Comparison of ENCODE assay signal across 8 cellular contexts in the genomic region with DNA sequence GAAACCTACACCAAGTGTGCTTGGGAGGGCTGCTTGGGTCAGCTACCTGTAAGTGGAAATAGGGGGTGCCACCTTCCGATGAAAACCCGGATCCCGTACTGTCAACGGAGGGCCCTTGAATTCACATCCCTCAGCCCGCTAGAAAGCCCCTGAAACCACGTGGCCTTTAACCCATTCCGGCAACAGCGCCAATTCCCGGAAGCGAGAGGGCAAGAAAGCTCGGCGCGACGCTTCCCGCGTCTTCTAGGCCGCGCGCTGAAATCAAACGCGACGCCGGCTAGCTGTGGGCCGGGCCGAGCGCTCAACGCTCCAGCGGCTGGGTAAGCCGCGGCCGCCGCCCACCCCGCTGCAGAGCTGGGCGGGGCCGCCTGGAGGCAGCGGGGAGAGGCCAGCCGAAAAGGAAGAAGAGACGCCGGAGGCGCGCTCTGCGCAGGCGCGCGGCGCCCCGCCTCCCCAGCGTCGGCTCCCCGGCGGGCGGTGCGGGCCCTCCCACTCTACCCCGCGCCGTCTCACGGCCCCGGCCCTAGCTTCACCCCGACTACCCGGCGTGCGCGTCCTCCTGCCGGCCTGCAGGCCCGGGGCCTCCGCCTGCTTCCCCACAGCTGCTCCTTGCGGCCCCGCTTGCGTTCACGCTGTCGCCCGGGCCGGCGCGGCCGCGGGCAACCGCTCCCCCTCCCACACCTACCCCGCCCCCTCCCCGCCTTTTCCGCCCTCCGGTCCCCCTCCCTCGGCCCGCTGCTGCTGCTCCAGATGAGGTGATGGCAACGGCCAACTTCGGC. TPM values are rescaled to one million over a fixed set of nuclear protein-coding genes. Genes with fewer than 3 reads are reported as not detected.
A peak's percentile ranks its signal among the peaks of the same experiment; 100 is the strongest.
DNase-seq lines count a peak whose midpoint lies in the region; ATAC-seq, FAIRE-seq and TF ChIP-seq lines count a peak whose summit lies in the region.

A gene (plus strand): TSS at position 492 of the 779 bp plus-strand sequence. CDS start 267 bp downstream, at position 759.

- peak within 1 kb of the TSS; percentile 98 for H3K27ac Mint-ChIP-seq in activated T-helper 17 cell treated with anti-CD3 and anti-CD28 coated beads, Interleukin-2, amount 50 U/mL, for 72 hours
- H3K27ac Mint-ChIP-seq in naive thymus-derived CD8-positive, alpha-beta T cell = peak within 1 kb of the TSS; percentile 93 to 99 (median 99)
- peak within 1 kb of the TSS; percentile 97 for H3K27ac Mint-ChIP-seq in stimulated activated naive B cell treated with anti-CD40 and anti-IgM and Interleukin-4, amounts not matched to agents 10 μg/mL and 1 μg/mL and 100 μg/mL, for 72 hours

- peak within 1 kb of the TSS; percentile 92 for H3K27ac ChIP-seq in RWPE1

- peak; percentile 49 for TF ChIP-seq POLR2A in H54 (IDR thresholded peaks at IDR 0.05; ENCODE audit: low read depth, low read length)

- H3K4me1 Mint-ChIP-seq in activated T-helper 17 cell treated with anti-CD3 and anti-CD28 coated beads, Interleukin-2, amount 50 U/mL, for 72 hours = peaks cover 35% of the 10 kb centered on the region
- peaks cover 28 to 56% (median 50%) of the 10 kb centered on the region in 4 donors for H3K4me1 Mint-ChIP-seq in naive thymus-derived CD8-positive, alpha-beta T cell
- peaks cover 32 to 37% of the 10 kb centered on the region in 2 donors for H3K4me1 Mint-ChIP-seq in stimulated activated naive B cell treated with anti-CD40 and anti-IgM and Interleukin-4, amounts not matched to agents 10 μg/mL and 1 μg/mL and 100 μg/mL, for 72 hours

- peaks cover 50% of the 10 kb centered on the region for H3K36me3 Mint-ChIP-seq in activated T-helper 17 cell treated with anti-CD3 and anti-CD28 coated beads, Interleukin-2, amount 50 U/mL, for 72 hours (ENCODE audit: low read depth)
- H3K36me3 Mint-ChIP-seq in naive thymus-derived CD8-positive, alpha-beta T cell = peaks cover 5 to 26% (median 12%) of the 10 kb centered on the region in 3 donors
- H3K36me3 Mint-ChIP-seq in stimulated activated naive B cell treated with anti-CD40 and anti-IgM and Interleukin-4, amounts not matched to agents 10 μg/mL and 1 μg/mL and 100 μg/mL, for 72 hours = peaks cover 22 to 30% of the 10 kb centered on the region in 2 donors

- peak; percentile 90 for ATAC-seq in activated T-helper 17 cell treated with anti-CD3 and anti-CD28 coated beads, Interleukin-2, amount 50 U/mL, for 72 hours (replicated peaks)
- ATAC-seq in naive thymus-derived CD8-positive, alpha-beta T cell = peak; percentile 83 to 84
- peak; percentile 92 for ATAC-seq in stimulated activated naive B cell treated with anti-CD40 and anti-IgM and Interleukin-4, amounts not matched to agents 10 μg/mL and 1 μg/mL and 100 μg/mL, for 72 hours (replicated peaks)

- CTCF ChIA-PET in RWPE1 (lab: Yijun Ruan, JAX) = no interaction called here

- H3K4me3 ChIP-seq in fibroblast of mammary gland (ENCODE audit: control insufficient read depth, low read depth, low read length) = peak within 1 kb of the TSS; percentile 89

- FAIRE-seq in H54 (lab: Jason Lieb, UNC) = peak; percentile 43

- peak; percentile 93 for DNase-seq in ELR (ENCODE audit: low read depth)
- peak; percentile 94 for DNase-seq in H54 (ENCODE audit: insufficient read length, low spot score)
- peak; percentile 97 for DNase-seq in LoVo (ENCODE audit: low spot score)
- peak; percentile 98 for DNase-seq in RWPE1 (ENCODE audit: low spot score)
- DNase-seq in fibroblast of mammary gland (ENCODE audit: low read depth) = peak; percentile 87
- DNase-seq in naive thymus-derived CD8-positive, alpha-beta T cell = peak; percentile 90 to 96 (median 92)
- peak; percentile 96 for DNase-seq in stimulated activated naive B cell treated with anti-CD40 and anti-IgM and Interleukin-4, amounts not matched to agents 10 μg/mL and 1 μg/mL and 100 μg/mL, for 72 hours

- no peaks in the 10 kb centered on the region for H3K9me3 Mint-ChIP-seq in activated T-helper 17 cell treated with anti-CD3 and anti-CD28 coated beads, Interleukin-2, amount 50 U/mL, for 72 hours
- no peaks in the 10 kb centered on the region for H3K9me3 Mint-ChIP-seq in naive thymus-derived CD8-positive, alpha-beta T cell
- no peaks in the 10 kb centered on the region for H3K9me3 Mint-ChIP-seq in stimulated activated naive B cell treated with anti-CD40 and anti-IgM and Interleukin-4, amounts not matched to agents 10 μg/mL and 1 μg/mL and 100 μg/mL, for 72 hours

- POLR2A ChIA-PET in RWPE1 (lab: Yijun Ruan, JAX; ENCODE audit: low non-redundant PET) = interaction anchor here (0.6 kb wide), 2 partner anchors 53 to 79 kb away, joined by 3 read pairs; no protein-coding TSS in a partner anchor
- POLR2A ChIA-PET in naive thymus-derived CD8-positive, alpha-beta T cell (lab: Charles Lee) = interaction anchor here (0.8 to 3.2 kb wide), 18 partner anchors 9 to 106 kb away, joined by 3 to 38 read pairs (median 6); a partner anchor contains a TSS

- no peaks in the 10 kb centered on the region for H3K27me3 Mint-ChIP-seq in activated T-helper 17 cell treated with anti-CD3 and anti-CD28 coated beads, Interleukin-2, amount 50 U/mL, for 72 hours
- H3K27me3 Mint-ChIP-seq in naive thymus-derived CD8-positive, alpha-beta T cell = no peaks in the 10 kb centered on the region
- H3K27me3 Mint-ChIP-seq in stimulated activated naive B cell treated with anti-CD40 and anti-IgM and Interleukin-4, amounts not matched to agents 10 μg/mL and 1 μg/mL and 100 μg/mL, for 72 hours = no peaks in the 10 kb centered on the region

- peak within 1 kb of the TSS; percentile 97 for H3K4me3 Mint-ChIP-seq in activated T-helper 17 cell treated with anti-CD3 and anti-CD28 coated beads, Interleukin-2, amount 50 U/mL, for 72 hours
- H3K4me3 Mint-ChIP-seq in naive thymus-derived CD8-positive, alpha-beta T cell = peak within 1 kb of the TSS; percentile 89 to 99 (median 97)
- H3K4me3 Mint-ChIP-seq in stimulated activated naive B cell treated with anti-CD40 and anti-IgM and Interleukin-4, amounts not matched to agents 10 μg/mL and 1 μg/mL and 100 μg/mL, for 72 hours = peak within 1 kb of the TSS; percentile 87 to 100

- TF ChIP-seq CTCF in RWPE1 (conservative IDR thresholded peaks at IDR 0.05; ENCODE audit: low read depth) = no peak
- TF ChIP-seq CTCF in fibroblast of mammary gland (conservative IDR thresholded peaks at IDR 0.05; ENCODE audit: control insufficient read depth, insufficient read depth, low read depth, low read length) = no peak

RNA-seq across cellular contexts. Expression of the gene that starts here (rescaled TPM):
- total RNA-seq in activated T-helper 17 cell treated with anti-CD3 and anti-CD28 coated beads, Interleukin-2, amount 50 U/mL, for 72 hours = 100 to 1,000 TPM; 243 to 283 TPM
- 100 to 1,000 TPM; 178 to 195 TPM for total RNA-seq in naive thymus-derived CD8-positive, alpha-beta T cell
- 100 to 1,000 TPM; 151 to 180 (median 173) TPM for polyA plus RNA-seq in naive thymus-derived CD8-positive, alpha-beta T cell

Comparison
In these comparisons a context has a peak if more than half of its experiments do, and no peak if none do; other contexts are left out.
1. Peak in every context shown above with its lines: DNase-seq, ATAC-seq, H3K4me3 ChIP-seq and H3K27ac ChIP-seq.